Comparison of ENCODE assay signal across 25 cellular contexts in genomic region chr9:98522487-98522886, GRCh38.
DNase-seq lines count a peak whose midpoint lies in the region; ATAC-seq and TF ChIP-seq lines count a peak whose summit lies in the region.
"Had no signal": no experiment of that assay in that cellular context is flagged by ENCODE, and none has a peak within 500 bp of the region (broad histone marks: within the 10 kb centered on the region; RNA-seq: fewer than 3 reads in every experiment).

No MANE protein-coding gene starts in this region.

- no peak overlapping the region for H3K27ac Mint-ChIP-seq in natural killer cell
- H3K27ac Mint-ChIP-seq: B cell; CD8-positive, alpha-beta T cell had no signal

- H3K4me1 Mint-ChIP-seq in natural killer cell: no peaks in the 10 kb centered on the region
- H3K4me1 Mint-ChIP-seq: B cell had no signal

- no peaks in the 10 kb centered on the region for H3K36me3 Mint-ChIP-seq in natural killer cell
- H3K36me3 Mint-ChIP-seq: CD8-positive, alpha-beta T cell had no signal

- TF ChIP-seq CTCF in RWPE1 (conservative IDR thresholded peaks at IDR 0.05; ENCODE audit: low read depth) (no peak; the same call in 1 of the 2 replicates), epithelial cell of esophagus (IDR thresholded peaks at IDR 0.05; ENCODE audit: insufficient read depth, low read depth, low read length, missing control alignments) (no peak), natural killer cell (IDR thresholded peaks at IDR 0.05) (no peak)

- peak; percentile 59 for DNase-seq in HCEC 1CT
- peak; percentile 31 for DNase-seq in RWPE1 (ENCODE audit: low spot score)
- peak; percentile 20 for DNase-seq in epithelial cell of esophagus (ENCODE audit: low read depth)
- no peak for DNase-seq in medulla oblongata (ENCODE audit: extremely low spot score)
- no peak for DNase-seq in natural killer cell
- DNase-seq in activated naive CD4-positive, alpha-beta T cell treated with Interleukin-2 at 50 U/mL for 16 hours: no peak
- DNase-seq: CD8-positive, alpha-beta T cell; DMS 273 treated with DMSO at 0.1 percent for 48 hours; DND-41; GOT3; KG1; MG63; NCI-H2029; NCI-H446 treated with DMSO at 0.1 percent for 48 hours; NCI-H526; NCI-H82; NK-92 treated with Interleukin-12 subunit alpha and Interleukin-12 subunit beta, amount 100 ng/mL, for 24 hours; PC-9; RPMI8226; SHP77; T-helper 1 cell had no signal

- peaks cover 40 to 56% of the 10 kb centered on the region in 2 donors for H3K27me3 Mint-ChIP-seq in natural killer cell (ENCODE audit: low read depth in 2 of 2)

- H3K27ac ChIP-seq in RWPE1: no peak overlapping the region
- H3K27ac ChIP-seq: C4-2B, PC-9 had no signal

- H3K4me3 ChIP-seq in epithelial cell of esophagus (ENCODE audit: low read length): no peak overlapping the region
- H3K4me3 ChIP-seq: HAP-1, MG63, PC-9 had no signal

- intact Hi-C loops in natural killer cell (cut with micrococcal nuclease): no loop called here

- ATAC-seq in HG02884 (IDR thresholded peaks at IDR 0.05; ENCODE audit: unreplicated experiment): no peak
- no peak for ATAC-seq in natural killer cell
- ATAC-seq: CD8-positive, alpha-beta T cell had no signal

- no peaks in the 10 kb centered on the region for H3K9me3 Mint-ChIP-seq in natural killer cell
- H3K9me3 Mint-ChIP-seq: CD8-positive, alpha-beta T cell had no signal

- CTCF ChIA-PET in RWPE1 (lab: Yijun Ruan, JAX): interaction anchor here (0.7 to 1.9 kb wide), 3 partner anchors 18 to 207 kb away, joined by 3 to 18 read pairs (median 3); no protein-coding TSS in a partner anchor

- POLR2A ChIA-PET in RWPE1 (lab: Yijun Ruan, JAX; ENCODE audit: low non-redundant PET): no interaction called here

- no peak overlapping the region for H3K4me3 Mint-ChIP-seq in natural killer cell
- H3K4me3 Mint-ChIP-seq: B cell; CD8-positive, alpha-beta T cell had no signal

Comparison
In these comparisons a context has a peak if more than half of its experiments do, and no peak if none do; other contexts are left out.
1. DNase-seq: peak in HCEC 1CT (single experiment), RWPE1 (single experiment) and epithelial cell of esophagus (single experiment); none in medulla oblongata (single experiment), natural killer cell (single experiment) and activated naive CD4-positive, alpha-beta T cell treated with Interleukin-2 at 50 U/mL for 16 hours (single experiment).